ENCODE assay signal across 9 cellular contexts in the genomic region with DNA sequence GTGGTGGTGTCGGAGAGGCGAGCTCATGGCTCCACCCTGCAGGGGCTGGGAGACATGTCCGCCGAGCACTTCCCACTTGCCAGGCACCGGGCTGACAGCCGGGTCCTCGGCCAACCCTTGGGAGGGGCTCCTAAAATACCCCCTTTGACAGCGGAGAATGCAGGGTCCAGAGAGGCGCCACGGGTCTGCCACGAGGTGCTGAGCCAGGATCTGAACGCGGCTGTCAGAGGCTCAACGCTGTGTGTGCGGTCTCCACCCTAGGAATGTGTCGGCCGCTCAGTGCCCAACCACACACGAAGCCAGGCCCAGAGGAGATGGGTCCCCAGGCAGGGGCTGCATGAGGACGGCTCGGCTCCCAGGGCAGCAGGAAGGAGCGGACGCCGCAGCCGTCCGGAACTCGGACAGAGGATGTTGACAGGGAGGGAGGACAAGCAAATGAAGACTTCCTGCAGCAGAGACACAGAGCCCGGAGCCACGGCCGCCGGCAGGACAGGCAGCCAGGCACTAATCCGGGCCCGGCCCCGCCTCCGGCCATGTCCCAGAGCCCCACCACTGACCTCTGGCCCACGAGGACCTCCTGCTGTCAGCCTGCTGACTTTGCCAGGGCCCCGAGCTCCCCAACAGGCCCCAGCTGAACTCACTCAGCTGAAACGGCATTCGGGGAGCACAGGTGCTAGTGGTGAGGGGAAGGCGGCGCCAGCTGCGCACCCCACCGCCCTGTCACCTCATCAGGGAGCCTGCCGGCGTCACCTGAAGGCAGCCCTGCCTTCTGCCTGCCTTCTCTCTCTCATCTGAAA. TPM values are rescaled to one million over a fixed set of nuclear protein-coding genes. Genes with fewer than 3 reads are reported as not detected.
DNase-seq lines count a peak whose midpoint lies in the region; ATAC-seq, FAIRE-seq and TF ChIP-seq lines count a peak whose summit lies in the region.
"Had no signal": no experiment of that assay in that cellular context is flagged by ENCODE, and none has a peak within 500 bp of the region (broad histone marks: within the 10 kb centered on the region; RNA-seq: fewer than 3 reads in every experiment).

No MANE protein-coding gene starts in this region.

- FAIRE-seq in pancreas (lab: Jason Lieb, UNC) = no peak
- FAIRE-seq: HTR-8/SVneo had no signal

- H3K27ac ChIP-seq in pancreas = peak overlapping the region; percentile 75 to 90 (median 78)

- peak overlapping the region in 2 of 4 donors; percentile 2 to 27 for H3K4me3 ChIP-seq in pancreas

- 19 to 20% methylated on average over 38 to 44 of the region's 44 CpGs for WGBS in pancreas, 2 donors

- ATAC-seq in pancreas = peak; percentile 34 to 45 (median 44)

- DNase-seq in GM13976 (ENCODE audit: low spot score) (peak; percentile 73), HuH-7.5 (ENCODE audit: low spot score) (peak; percentile 88), fibroblast of peridontal ligament (ENCODE audit: extremely low read depth) (peak; percentile 17), pancreas (peak; percentile 33 to 86 (median 52)), EL (no peak), UCSD-AML1 (lab: John Stamatoyannopoulos, UW; ENCODE audit: unreplicated experiment) (no peak), HK-2 (ENCODE audit: unreplicated experiment) (no peak), OCI-M1 (lab: John Stamatoyannopoulos, UW) (no peak)

- no peak for TF ChIP-seq CTCF in GM13976 (IDR thresholded peaks at IDR 0.05; ENCODE audit: borderline replicate concordance, control extremely low read depth, extremely low read depth, insufficient read depth, missing control alignments)
- no peak for TF ChIP-seq CTCF in pancreas (IDR thresholded peaks at IDR 0.05)

- H3K9me3 ChIP-seq in pancreas = no peaks in the 10 kb centered on the region

- peaks cover 55 to 80% (median 67%) of the 10 kb centered on the region in 3 donors for H3K4me1 ChIP-seq in pancreas

- intact Hi-C loops in pancreas (cut with DNase I) = no loop called here

- in situ Hi-C loops in GM13976 (cut with MboI; ENCODE audit: low sequenced_read_pairs, unreplicated experiment) = no loop called here

- H3K27me3 ChIP-seq in pancreas = no peaks in the 10 kb centered on the region

- no peaks in the 10 kb centered on the region for H3K36me3 ChIP-seq in pancreas

RNA-seq across cellular contexts. Expression of gene VAV2, which starts 12.8 kb away (rescaled TPM):
- total RNA-seq in pancreas = 10 to 100 TPM; 25.7 to 41.0 (median 34.4) TPM
- 10 to 100 TPM; 20.5 to 35.1 TPM for polyA plus RNA-seq in pancreas

RNA-seq across cellular contexts. Expression of gene BRD3OS, which starts 46.0 kb away (rescaled TPM):
- 10 to 100 TPM in 1 of 6 donors, 1 to 10 TPM in 5; 6.0 to 12.5 (median 7.3) TPM for total RNA-seq in pancreas
- 1 to 10 TPM; 4.8 to 9.8 TPM for polyA plus RNA-seq in pancreas

Comparison
In these comparisons a context has a peak if more than half of its experiments do, and no peak if none do; other contexts are left out.
1. DNase-seq: peak in GM13976 (single experiment), HuH-7.5 (single experiment), fibroblast of peridontal ligament (single experiment) and pancreas (6 of 6); none in EL (single experiment), UCSD-AML1 (single experiment), HK-2 (single experiment) and OCI-M1 (single experiment).